8 cellular contexts compared by ENCODE assay signal in the genomic region with DNA sequence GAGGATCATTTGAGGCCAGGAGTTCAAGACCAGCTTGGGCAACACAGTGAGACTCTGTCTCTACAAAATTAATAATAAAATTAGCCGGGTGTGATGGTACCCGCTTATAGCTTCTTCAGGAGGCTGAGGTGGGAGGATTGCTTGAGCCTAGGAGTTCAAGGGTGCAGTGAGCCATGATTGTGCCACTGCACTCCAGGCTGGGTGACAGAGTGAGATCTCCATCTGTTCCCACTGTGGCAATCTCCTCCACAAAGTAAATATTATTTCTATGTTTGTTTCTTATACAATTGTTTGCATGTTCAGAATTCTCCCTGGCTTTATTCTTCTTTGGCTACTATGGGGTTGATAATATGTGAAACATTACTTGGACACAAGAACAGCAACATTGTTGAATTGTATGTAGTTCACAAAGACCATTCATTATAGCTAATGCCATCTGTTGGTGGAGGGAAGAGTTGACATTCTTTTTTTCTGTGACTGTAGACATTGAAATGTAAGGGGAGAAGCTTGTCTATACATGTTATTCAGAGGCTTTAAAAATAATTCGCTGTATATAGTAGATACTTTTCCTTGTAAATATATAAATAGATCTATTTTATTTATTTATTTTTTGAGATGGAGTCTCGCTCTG. TPM values are rescaled to one million over a fixed set of nuclear protein-coding genes. Genes with fewer than 3 reads are reported as not detected.
DNase-seq lines count a peak whose midpoint lies in the region; ATAC-seq, FAIRE-seq and TF ChIP-seq lines count a peak whose summit lies in the region.

No MANE protein-coding gene starts in this region.

- peak; percentile 59 for TF ChIP-seq CTCF in RWPE1 (conservative IDR thresholded peaks at IDR 0.05; ENCODE audit: low read depth)
- peak; percentile 66 for TF ChIP-seq CTCF in fibroblast of villous mesenchyme (IDR thresholded peaks at IDR 0.05; ENCODE audit: insufficient read depth, low read depth, low read length)

- CTCF ChIA-PET in RWPE1 (lab: Yijun Ruan, JAX) = interaction anchor here (0.6 to 1.4 kb wide), 7 partner anchors 21 to 217 kb away, joined by 3 to 7 read pairs (median 3); a partner anchor contains a TSS

- POLR2A ChIA-PET in RWPE1 (lab: Yijun Ruan, JAX; ENCODE audit: low non-redundant PET) = no interaction called here

- ATAC-seq in GM21529 (IDR thresholded peaks at IDR 0.05; ENCODE audit: unreplicated experiment) (no peak), GM18498 (IDR thresholded peaks at IDR 0.05; ENCODE audit: unreplicated experiment) (no peak)

- DNase-seq in AG08396 (ENCODE audit: low spot score) (peak; percentile 41), GM18507 (ENCODE audit: extremely low spot score, insufficient read length, low read depth) (no peak), RWPE1 (ENCODE audit: low spot score) (peak; percentile 38), fibroblast of villous mesenchyme (ENCODE audit: low read depth) (peak; percentile 66), pulmonary artery endothelial cell (ENCODE audit: low read depth, low spot score) (peak; percentile 20), ecto neural progenitor cell (ENCODE audit: low spot score) (no peak)

- H3K27ac ChIP-seq in RWPE1 = peak overlapping the region; percentile 42

- H3K4me3 ChIP-seq in fibroblast of villous mesenchyme (ENCODE audit: low read depth, low read length) = no peak overlapping the region

- FAIRE-seq in GM18507 (lab: Jason Lieb, UNC) = peak; percentile 46

RNA-seq across cellular contexts. Expression of a gene that starts 47.8 kb away (rescaled TPM):
- total RNA-seq in fibroblast of villous mesenchyme (83.8 and 117 TPM in 2 replicates), pulmonary artery endothelial cell (91.4 and 139 TPM in 2 replicates)

Comparison
In these comparisons a context has a peak if more than half of its experiments do, and no peak if none do; other contexts are left out.
1. DNase-seq: peak in AG08396 (single experiment), RWPE1 (single experiment), fibroblast of villous mesenchyme (single experiment) and pulmonary artery endothelial cell (single experiment); none in GM18507 (single experiment) and ecto neural progenitor cell (single experiment).